ENCODE assay signal across 30 cellular contexts in genomic region chr11:63501236-63501635, GRCh38. TPM values are rescaled to one million over a fixed set of nuclear protein-coding genes. Genes with fewer than 3 reads are reported as not detected.
"Had no signal": no experiment of that assay in that cellular context is flagged by ENCODE, and none has a peak within 500 bp of the region (broad histone marks: within the 10 kb centered on the region; RNA-seq: fewer than 3 reads in every experiment).

No MANE protein-coding gene starts in this region.

- H3K36me3 ChIP-seq: esophagus squamous epithelium, gastrocnemius medialis, heart right ventricle, left lung, lower lobe of right lung had no signal

- FAIRE-seq: colon, endometrium, islet of Langerhans, keratinocyte had no signal

- ATAC-seq: esophagus mucosa, gastrocnemius medialis, heart right ventricle, left cardiac atrium, left lung, left ventricle myocardium superior, lower lobe of right lung, mucosa of descending colon had no signal

- H3K4me3 ChIP-seq: coronary artery, dorsolateral prefrontal cortex, esophagus squamous epithelium, gastrocnemius medialis, heart right ventricle, left lung, lower lobe of right lung, mucosa of descending colon had no signal

- DNase-seq: dermis blood vessel endothelial cell; dorsolateral prefrontal cortex; effector CD4-positive, alpha-beta T cell; effector memory CD4-positive, alpha-beta T cell; erythroblast; esophagus squamous epithelium; foreskin fibroblast; foreskin melanocyte; gastrocnemius medialis; glutamatergic neuron; head of caudate nucleus; heart right ventricle; hippocampal formation; left cardiac atrium; left lung; left ventricle myocardium superior; lower lobe of right lung; mesenchymal stem cell; mucosa of descending colon had no signal

- H3K27me3 ChIP-seq: dorsolateral prefrontal cortex, left lung had no signal

- H3K27ac ChIP-seq: coronary artery, dorsolateral prefrontal cortex, epithelial cell of prostate, esophagus squamous epithelium, gastrocnemius medialis, lower lobe of right lung had no signal

RNA-seq across cellular contexts. Expression of gene LGALS12, which starts 4.6 kb away (rescaled TPM):
- total RNA-seq: cerebellum, dermis blood vessel endothelial cell, esophagus mucosa, esophagus squamous epithelium, glomerular endothelial cell, kidney epithelial cell, lung microvascular endothelial cell had no signal
- polyA plus RNA-seq: keratinocyte had no signal

RNA-seq across cellular contexts. Expression of gene PLAAT5, which starts 10.3 kb away (rescaled TPM):
- total RNA-seq: dermis blood vessel endothelial cell, glomerular endothelial cell, lung microvascular endothelial cell had no signal
- polyA plus RNA-seq: keratinocyte had no signal
